Comparison of ENCODE assay signal across 14 cellular contexts in the genomic region with DNA sequence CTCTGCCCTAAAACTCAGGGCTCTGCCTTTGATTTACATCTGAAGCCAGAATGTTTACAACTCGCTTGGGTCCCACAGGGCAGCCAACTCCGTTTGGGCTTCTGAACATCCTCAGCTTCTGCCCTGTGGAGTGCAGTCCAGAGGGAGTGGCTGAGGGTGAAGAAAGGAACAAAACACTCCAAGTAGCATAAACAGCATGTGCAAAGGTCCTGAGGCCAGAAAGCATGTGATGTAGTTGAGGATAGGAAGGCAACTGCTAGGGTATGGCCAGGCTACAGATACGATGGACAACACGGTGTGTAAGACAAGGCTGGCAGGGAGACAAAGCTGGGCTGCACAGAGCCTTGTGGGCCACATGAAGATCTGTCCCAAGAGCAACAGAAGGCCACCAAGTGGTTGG. TPM values are rescaled to one million over a fixed set of nuclear protein-coding genes. Genes with fewer than 3 reads are reported as not detected.
A peak's percentile ranks its signal among the peaks of the same experiment; 100 is the strongest.
DNase-seq lines count a peak whose midpoint lies in the region; ATAC-seq and TF ChIP-seq lines count a peak whose summit lies in the region.
"Had no signal": no experiment of that assay in that cellular context is flagged by ENCODE, and none has a peak within 500 bp of the region (broad histone marks: within the 10 kb centered on the region; RNA-seq: fewer than 3 reads in every experiment).

No MANE protein-coding gene starts in this region.

- H3K4me1 Mint-ChIP-seq in activated CD8-positive, alpha-beta T cell treated with anti-CD3 and anti-CD28 coated beads for 36 hours (ENCODE audit: low read depth): no peaks in the 10 kb centered on the region

- no peak overlapping the region for H3K27ac Mint-ChIP-seq in activated CD8-positive, alpha-beta T cell treated with anti-CD3 and anti-CD28 coated beads for 36 hours

- no peak overlapping the region for H2BK120ac ChIP-seq in trophoblast cell (ENCODE audit: insufficient read depth, low read length, poor library complexity)

- ATAC-seq in heart right ventricle: no peak
- ATAC-seq in Right ventricle myocardium inferior: no peak
- no peak for ATAC-seq in aorta (ENCODE audit: low FRiP score)
- no peak for ATAC-seq in activated CD8-positive, alpha-beta T cell treated with anti-CD3 and anti-CD28 coated beads for 36 hours

- H3K9me2 ChIP-seq in Karpas-422 (replicated peaks; ENCODE audit: insufficient read depth, low read length): no peaks in the 10 kb centered on the region

- H3K79me1 ChIP-seq in trophoblast cell (ENCODE audit: low read length): peaks cover 19% of the 10 kb centered on the region

- no peaks in the 10 kb centered on the region for H3K9me3 Mint-ChIP-seq in activated CD8-positive, alpha-beta T cell treated with anti-CD3 and anti-CD28 coated beads for 36 hours

- no peak overlapping the region for H4K8ac ChIP-seq in trophoblast cell (ENCODE audit: low read depth, low read length)

- no peak overlapping the region for H3K4me3 ChIP-seq in heart right ventricle
- H3K4me3 ChIP-seq in esophagus muscularis mucosa: no peak overlapping the region
- no peak overlapping the region for H3K4me3 ChIP-seq in trophoblast cell (ENCODE audit: low read depth, low read length)
- no peak overlapping the region for H3K4me3 ChIP-seq in aorta (ENCODE audit: low read length in 2 of 2)
- no peak overlapping the region for H3K4me3 ChIP-seq in Karpas-422 (ENCODE audit: low read length)
- H3K4me3 ChIP-seq: adrenal gland had no signal

- intact Hi-C loops in heart right ventricle (cut with DNase I): loop anchor here in 3 of 10 donors (10.0 kb wide), 1 partner anchor 106 kb away; no protein-coding TSS in a partner anchor
- intact Hi-C loops in Right ventricle myocardium inferior (cut with DNase I): no loop called here
- intact Hi-C loops in esophagus muscularis mucosa (cut with DNase I): loop anchor here (10.0 kb wide), 1 partner anchor 614 kb away; no protein-coding TSS in a partner anchor
- intact Hi-C loops in aorta (cut with DNase I): loop anchor here in 1 of 2 donors (5.0 kb wide), 1 partner anchor 54 kb away; no protein-coding TSS in a partner anchor
- intact Hi-C loops in activated CD8-positive, alpha-beta T cell treated with anti-CD3 and anti-CD28 coated beads for 36 hours (cut with micrococcal nuclease): no loop called here

- H3K27me3 Mint-ChIP-seq in activated CD8-positive, alpha-beta T cell treated with anti-CD3 and anti-CD28 coated beads for 36 hours: peaks cover 20% of the 10 kb centered on the region

- H3K79me2 ChIP-seq in trophoblast cell (ENCODE audit: control insufficient read depth, insufficient read depth, low read length, poor library complexity) (no peaks in the 10 kb centered on the region), Karpas-422 (ENCODE audit: low read length) (no peaks in the 10 kb centered on the region)

- H3K36me3 ChIP-seq in heart right ventricle (peaks cover 0 to 95% (median 31%) of the 10 kb centered on the region in 9 donors), esophagus muscularis mucosa (peaks cover 14 to 79% (median 41%) of the 10 kb centered on the region in 4 donors), trophoblast cell (ENCODE audit: control insufficient read depth in 1 of 2, insufficient read depth in 2 of 2, low read length in 2 of 2) (peaks cover 32 to 52% of the 10 kb centered on the region in 2 experiments), aorta (ENCODE audit: control insufficient read depth in 1 of 2, insufficient read depth in 2 of 2, low read length in 1 of 2) (peaks cover 0 to 16% of the 10 kb centered on the region in 2 donors), Karpas-422 (ENCODE audit: insufficient read depth, low read length) (no peaks in the 10 kb centered on the region; the same call in 1 of the 2 replicates)
- H3K36me3 ChIP-seq: adrenal gland had no signal

- no peak overlapping the region for H3K18ac ChIP-seq in trophoblast cell (ENCODE audit: low read length)

- H3K4ac ChIP-seq in trophoblast cell (ENCODE audit: low read depth, low read length): no peak overlapping the region

- H4K20me1 ChIP-seq in Karpas-422 (ENCODE audit: insufficient read depth, low read depth, low read length): peaks cover 3% of the 10 kb centered on the region; the same call in 1 of the 2 replicates

- no peak for TF ChIP-seq EP300 in esophagus muscularis mucosa (IDR thresholded peaks at IDR 0.05)

- no peak overlapping the region for H3K14ac ChIP-seq in trophoblast cell (ENCODE audit: low read length)

- H2AFZ ChIP-seq in trophoblast cell (ENCODE audit: insufficient read depth, low read length, poor library complexity) (no peak overlapping the region), Karpas-422 (ENCODE audit: low read length) (no peak overlapping the region)

- no peaks in the 10 kb centered on the region for H3K27me3 ChIP-seq in heart right ventricle
- no peaks in the 10 kb centered on the region for H3K27me3 ChIP-seq in esophagus muscularis mucosa
- no peaks in the 10 kb centered on the region for H3K27me3 ChIP-seq in trophoblast cell (ENCODE audit: insufficient read depth, low read length)
- H3K27me3 ChIP-seq in aorta (ENCODE audit: control insufficient read depth in 1 of 2, insufficient read depth in 2 of 2, low read length in 1 of 2): no peaks in the 10 kb centered on the region
- H3K27me3 ChIP-seq in Karpas-422 (ENCODE audit: low read length): no peaks in the 10 kb centered on the region
- H3K27me3 ChIP-seq: adrenal gland had no signal

- H3K27ac ChIP-seq in heart right ventricle (peak overlapping the region in 7 of 10 donors; percentile 15 to 62 (median 36)), esophagus muscularis mucosa (replicated peaks in 1 of 4) (peak overlapping the region in 3 of 4 donors; percentile 31 to 57 (median 39)), trophoblast cell (ENCODE audit: low read depth, low read length) (peak overlapping the region; percentile 5), aorta (ENCODE audit: low read depth in 1 of 2, low read length in 2 of 2) (peak overlapping the region; percentile 46 to 97), Karpas-422 (ENCODE audit: low read length) (no peak overlapping the region)

- POLR2A ChIA-PET in activated CD8-positive, alpha-beta T cell treated with anti-CD3 and anti-CD28 coated beads for 36 hours (lab: Charles Lee): no interaction called here

- no peak overlapping the region for H3K4me2 ChIP-seq in trophoblast cell (ENCODE audit: low read length)
- H3K4me2 ChIP-seq in Karpas-422 (ENCODE audit: low read depth, low read length, poor library complexity, severe bottlenecking): no peak overlapping the region

- H3K9me3 ChIP-seq in heart right ventricle (no peaks in the 10 kb centered on the region), esophagus muscularis mucosa (no peaks in the 10 kb centered on the region), trophoblast cell (ENCODE audit: insufficient read depth, low read depth, low read length) (peaks cover 8% of the 10 kb centered on the region), aorta (ENCODE audit: control insufficient read depth, low read length) (no peaks in the 10 kb centered on the region), Karpas-422 (ENCODE audit: low read length) (no peaks in the 10 kb centered on the region)
- H3K9me3 ChIP-seq: adrenal gland had no signal

- H3K4me3 Mint-ChIP-seq in activated CD8-positive, alpha-beta T cell treated with anti-CD3 and anti-CD28 coated beads for 36 hours: no peak overlapping the region

- H3K9ac ChIP-seq in trophoblast cell (ENCODE audit: low read length): no peak overlapping the region
- no peak overlapping the region for H3K9ac ChIP-seq in Karpas-422 (ENCODE audit: low read length)

- DNase-seq in heart right ventricle (no peak), Right ventricle myocardium inferior (ENCODE audit: missing footprints) (no peak), esophagus muscularis mucosa (ENCODE audit: extremely low spot score) (no peak), trophoblast cell (no peak), aorta (no peak), Karpas-422 (no peak)
- DNase-seq in activated CD8-positive, alpha-beta T cell treated with anti-CD3 and anti-CD28 coated beads for 36 hours: no peak
- DNase-seq in activated CD4-positive, alpha-beta T cell treated with anti-CD3 and anti-CD28 coated beads, Interleukin-2, amount 50 U/mL, for 48 hours: no peak
- DNase-seq: cortex of kidney, DMS79, MM.1S, NCI-H1930, NCI-H524 had no signal

- no peak for TF ChIP-seq POLR2A in esophagus muscularis mucosa (IDR thresholded peaks at IDR 0.05; ENCODE audit: low read depth)

- no peak overlapping the region for H3K23ac ChIP-seq in trophoblast cell (ENCODE audit: low read length)

- no peak overlapping the region for H4K91ac ChIP-seq in trophoblast cell (ENCODE audit: low read depth, low read length)

- CTCF ChIA-PET in activated CD8-positive, alpha-beta T cell treated with anti-CD3 and anti-CD28 coated beads for 36 hours (lab: Charles Lee): no interaction called here

- H2BK12ac ChIP-seq in trophoblast cell (ENCODE audit: low read length): no peak overlapping the region

- no peak for TF ChIP-seq CTCF in heart right ventricle (IDR thresholded peaks at IDR 0.05)
- no peak for TF ChIP-seq CTCF in esophagus muscularis mucosa (IDR thresholded peaks at IDR 0.05)
- no peak for TF ChIP-seq CTCF in activated CD8-positive, alpha-beta T cell treated with anti-CD3 and anti-CD28 coated beads for 36 hours (IDR thresholded peaks at IDR 0.05)

- no peak overlapping the region for H2BK5ac ChIP-seq in trophoblast cell (ENCODE audit: low read depth, low read length, poor library complexity)

- no peak overlapping the region for H4K12ac ChIP-seq in trophoblast cell (ENCODE audit: low read depth, low read length)

- H3K36me3 Mint-ChIP-seq in activated CD8-positive, alpha-beta T cell treated with anti-CD3 and anti-CD28 coated beads for 36 hours (ENCODE audit: low read depth): no peaks in the 10 kb centered on the region

- H3K4me1 ChIP-seq in heart right ventricle (peaks cover 7 to 97% (median 61%) of the 10 kb centered on the region in 9 donors), esophagus muscularis mucosa (peaks cover 39 to 58% (median 52%) of the 10 kb centered on the region in 4 donors), trophoblast cell (ENCODE audit: control insufficient read depth in 1 of 2, insufficient read depth in 2 of 2, low read length in 2 of 2) (peaks cover 37 to 49% of the 10 kb centered on the region in 2 experiments), aorta (ENCODE audit: control insufficient read depth in 1 of 2, insufficient read depth in 2 of 2, low read length in 2 of 2) (peaks cover 6 to 22% of the 10 kb centered on the region in 2 donors), Karpas-422 (ENCODE audit: low read length) (peaks cover 9% of the 10 kb centered on the region)

- 81 to 89% methylated on average over 4 of the region's 4 CpGs for WGBS in heart right ventricle, 2 donors
- 79% methylated on average over 4 of the region's 4 CpGs for WGBS in esophagus muscularis mucosa
- no CpG with 5 or more reads among the region's 4 CpGs for WGBS in trophoblast cell (ENCODE audit: extremely low coverage, insufficient coverage, insufficient read length)
- 10 to 11% methylated on average over 4 of the region's 4 CpGs for WGBS in aorta, 2 donors

- no peak overlapping the region for H2AK5ac ChIP-seq in trophoblast cell (ENCODE audit: low read length)

RNA-seq across cellular contexts. Expression of a gene that starts 12.5 kb away (rescaled TPM):
- total RNA-seq in heart right ventricle: 10 to 100 TPM; 23.0 to 38.2 (median 27.5) TPM
- 10 to 100 TPM; 11.1 to 17.9 TPM for polyA plus RNA-seq in heart right ventricle
- 24.4 TPM for total RNA-seq in Right ventricle myocardium inferior
- 10 to 100 TPM; 30.7 to 41.9 (median 36.3) TPM for total RNA-seq in esophagus muscularis mucosa
- polyA plus RNA-seq in trophoblast cell (2013): 34.3 and 36.3 TPM in 2 replicates
- 100 to 1,000 TPM; 133 to 226 TPM for total RNA-seq in aorta
- 100 to 1,000 TPM in 1 of 2 donors, 10 to 100 TPM in 1; 22.4 to 166 TPM for polyA plus RNA-seq in aorta
- under 1 TPM; 0.41 to 0.58 TPM for total RNA-seq in activated CD8-positive, alpha-beta T cell treated with anti-CD3 and anti-CD28 coated beads for 36 hours
- 8.1 and 8.3 TPM in 2 replicates for total RNA-seq in Karpas-422 (2014; rRNA removed; shearing (Covaris generic); ENCODE audit: low replicate concordance)
